ENCODE assay signal across 9 cellular contexts in genomic region chr22:37492428-37493344, GRCh38. TPM values are rescaled to one million over a fixed set of nuclear protein-coding genes. Genes with fewer than 3 reads are reported as not detected.
DNase-seq lines count a peak whose midpoint lies in the region; ATAC-seq and TF ChIP-seq lines count a peak whose summit lies in the region.
"Had no signal": no experiment of that assay in that cellular context is flagged by ENCODE, and none has a peak within 500 bp of the region (broad histone marks: within the 10 kb centered on the region; RNA-seq: fewer than 3 reads in every experiment).

No MANE protein-coding gene starts in this region.

- peak overlapping the region in 1 of 8 donors; percentile 43 for H3K27ac Mint-ChIP-seq in CD8-positive, alpha-beta memory T cell

- no peaks in the 10 kb centered on the region for H3K36me3 ChIP-seq in CD8-positive, alpha-beta memory T cell (ENCODE audit: insufficient read depth, low read length)

- peak; percentile 21 to 66 (median 26) for DNase-seq in CD8-positive, alpha-beta memory T cell
- peak; percentile 77 for DNase-seq in HuH-7 (ENCODE audit: low spot score)
- peak; percentile 70 for DNase-seq in ecto neural progenitor cell (ENCODE audit: low spot score)
- DNase-seq in non-pigmented ciliary epithelial cell (ENCODE audit: low read depth): peak; percentile 17
- no peak for DNase-seq in mesenteric fat pad (ENCODE audit: low spot score)

- no peaks in the 10 kb centered on the region for H3K9me3 ChIP-seq in CD8-positive, alpha-beta memory T cell (ENCODE audit: low read length)

- no peaks in the 10 kb centered on the region for H3K36me3 Mint-ChIP-seq in CD8-positive, alpha-beta memory T cell

- H3K4me3 ChIP-seq in CD8-positive, alpha-beta memory T cell (ENCODE audit: low read length): no peak overlapping the region
- H3K4me3 ChIP-seq in WI38 (ENCODE audit: low read depth, low read length): no peak overlapping the region

- peak overlapping the region in 1 of 7 donors; percentile 23 for H3K4me3 Mint-ChIP-seq in CD8-positive, alpha-beta memory T cell

- no peak for ATAC-seq in GM18867 (IDR thresholded peaks at IDR 0.05; ENCODE audit: unreplicated experiment)
- no peak for ATAC-seq in HG02938 (IDR thresholded peaks at IDR 0.05; ENCODE audit: unreplicated experiment)

- no peaks in the 10 kb centered on the region for H3K9me3 Mint-ChIP-seq in CD8-positive, alpha-beta memory T cell

- no peaks in the 10 kb centered on the region for H3K27me3 ChIP-seq in CD8-positive, alpha-beta memory T cell (ENCODE audit: insufficient read depth, low read length, poor library complexity, severe bottlenecking)

- POLR2A ChIA-PET in CD8-positive, alpha-beta memory T cell (lab: Charles Lee): no interaction called here

- no peak overlapping the region for H3K27ac ChIP-seq in CD8-positive, alpha-beta memory T cell (ENCODE audit: low read depth, low read length)

- peak; percentile 60 for TF ChIP-seq CTCF in WI38 (IDR thresholded peaks at IDR 0.05; ENCODE audit: low read depth, low read length)

- H3K4me1 ChIP-seq in CD8-positive, alpha-beta memory T cell (ENCODE audit: insufficient read depth, low read length): peaks cover 20% of the 10 kb centered on the region

- CTCF ChIA-PET in CD8-positive, alpha-beta memory T cell (lab: Charles Lee): interaction anchor here (1.2 to 9.8 kb wide), 2 partner anchors 20 to 74 kb away, joined by 4 to 71 read pairs; no protein-coding TSS in a partner anchor

- peaks cover 0 to 11% of the 10 kb centered on the region in 2 donors for H3K27me3 Mint-ChIP-seq in CD8-positive, alpha-beta memory T cell

- peaks cover 10 to 38% (median 26%) of the 10 kb centered on the region in 3 donors for H3K4me1 Mint-ChIP-seq in CD8-positive, alpha-beta memory T cell

RNA-seq across cellular contexts. Expression of gene MFNG, which starts 6.5 kb away (rescaled TPM):
- total RNA-seq in CD8-positive, alpha-beta memory T cell: 100 to 1,000 TPM; 162 to 171 TPM
- polyA plus RNA-seq in CD8-positive, alpha-beta memory T cell: 323 TPM
- 33.6 TPM for total RNA-seq in mesenteric fat pad
- total RNA-seq: NCI-H460 had no signal

RNA-seq across cellular contexts. Expression of gene CARD10, which starts 26.5 kb away (rescaled TPM):
- under 1 TPM; 0.29 to 0.31 TPM for total RNA-seq in CD8-positive, alpha-beta memory T cell
- 1.0 TPM for polyA plus RNA-seq in CD8-positive, alpha-beta memory T cell
- 10.8 TPM for total RNA-seq in mesenteric fat pad
